Comparison of ENCODE assay signal across 29 cellular contexts in the genomic region with DNA sequence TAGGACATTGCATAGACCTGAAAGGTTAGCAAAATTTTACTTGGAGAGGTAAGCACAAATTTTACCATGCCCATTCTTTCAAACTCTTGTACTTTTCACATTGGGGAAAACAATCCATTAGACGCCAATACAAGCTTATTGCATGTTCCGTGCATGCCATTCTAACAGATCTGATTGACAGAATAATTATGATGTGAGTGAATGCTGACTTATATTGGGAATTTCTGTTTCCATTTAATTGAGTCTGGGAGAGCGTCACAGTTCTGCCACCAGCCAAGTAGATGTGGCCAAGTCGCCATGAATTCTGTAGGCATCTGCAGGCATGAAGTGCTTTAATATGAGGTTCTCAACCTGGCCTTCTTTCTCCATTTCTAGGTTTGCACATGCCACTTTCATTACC.
DNase-seq lines count a peak whose midpoint lies in the region; ATAC-seq and TF ChIP-seq lines count a peak whose summit lies in the region.
"Had no signal": no experiment of that assay in that cellular context is flagged by ENCODE, and none has a peak within 500 bp of the region (broad histone marks: within the 10 kb centered on the region; RNA-seq: fewer than 3 reads in every experiment).

No MANE protein-coding gene starts in this region.

- H4K20me1 ChIP-seq in neural cell (ENCODE audit: insufficient read depth), result no peaks in the 10 kb centered on the region
- H4K20me1 ChIP-seq: BLaER1; BLaER1 treated with 17β-estradiol and CSF1 and Interleukin-3, amounts not matched to agents 10 nM and 100 nM had no signal

- DNase-seq in foreskin keratinocyte, result no peak
- DNase-seq in GF-D8 (lab: John Stamatoyannopoulos, UW), result no peak
- no peak for DNase-seq in NCI-H1417 treated with DMSO at 0.1 percent for 48 hours (lab: John Stamatoyannopoulos, UW)
- DNase-seq: 8988T; ACHN; AML-193; BE2C; C1 segment of cervical spinal cord; Caco-2; Calu3; CD4-positive, alpha-beta memory T cell; CD4-positive, alpha-beta T cell; CD4-positive, CD25-positive, alpha-beta regulatory T cell; CD8-positive, alpha-beta memory T cell; CD8-positive, alpha-beta T cell; COR-L47; DMS 273 treated with DMSO at 0.1 percent for 48 hours; DMS153; DMS53; DMS79; DMS79 treated with DMSO at 0.1 percent for 48 hours; DND-41; EL had no signal

- ATAC-seq in foreskin keratinocyte, result no peak
- ATAC-seq: A549; CD8-positive, alpha-beta T cell had no signal

- H3K9me2 ChIP-seq in neural cell (ENCODE audit: insufficient read depth, low read length), result no peaks in the 10 kb centered on the region

- H3K27me3 ChIP-seq in foreskin keratinocyte (no peaks in the 10 kb centered on the region), neural cell (ENCODE audit: insufficient read depth, low read depth, low read length) (no peaks in the 10 kb centered on the region)
- H3K27me3 ChIP-seq: BE2C; BLaER1; BLaER1 treated with 17β-estradiol and CSF1 and Interleukin-3, amounts not matched to agents 10 nM and 100 nM had no signal

- peak overlapping the region; percentile 26 for H3K4me3 ChIP-seq in neural cell (ENCODE audit: low read length)
- H3K4me3 ChIP-seq: A549; BLaER1; BLaER1 treated with 17β-estradiol and CSF1 and Interleukin-3, amounts not matched to agents 10 nM and 100 nM had no signal

- TF ChIP-seq RAD21 in neural cell (conservative IDR thresholded peaks at IDR 0.05), result no peak

- H3K4me1 ChIP-seq in foreskin keratinocyte, result peaks cover 4% of the 10 kb centered on the region
- H3K4me1 ChIP-seq: A549; BE2C; BLaER1; BLaER1 treated with 17β-estradiol and CSF1 and Interleukin-3, amounts not matched to agents 10 nM and 100 nM; Caco-2 had no signal

- no peaks in the 10 kb centered on the region for H3K79me2 ChIP-seq in neural cell (replicated peaks; ENCODE audit: insufficient read depth, low read length)

- H3K9me3 ChIP-seq in neural cell (ENCODE audit: low read length), result no peaks in the 10 kb centered on the region
- H3K9me3 ChIP-seq: A549, BE2C, BLaER1, Caco-2 had no signal

- peak overlapping the region; percentile 21 for H3K27ac ChIP-seq in foreskin keratinocyte
- H3K27ac ChIP-seq in neural cell (ENCODE audit: low read length), result peak overlapping the region; percentile 52
- H3K27ac ChIP-seq: 22Rv1; A549; BLaER1; BLaER1 treated with 17β-estradiol and CSF1 and Interleukin-3, amounts not matched to agents 10 nM and 100 nM; C4-2B had no signal

- TF ChIP-seq CTCF in foreskin keratinocyte (conservative IDR thresholded peaks at IDR 0.05) (no peak), neural cell (IDR thresholded peaks at IDR 0.05; ENCODE audit: poor library complexity, severe bottlenecking) (no peak)

- no peak overlapping the region for H3K9ac ChIP-seq in neural cell (ENCODE audit: low read length)
- H3K9ac ChIP-seq: BLaER1; BLaER1 treated with 17β-estradiol and CSF1 and Interleukin-3, amounts not matched to agents 10 nM and 100 nM had no signal

- peak; percentile 81 for TF ChIP-seq EP300 in neural cell (conservative IDR thresholded peaks at IDR 0.05; ENCODE audit: poor library complexity, severe bottlenecking)

- H2AFZ ChIP-seq in neural cell (ENCODE audit: low read depth, low read length), result no peak overlapping the region

- no peak overlapping the region for H3K4me2 ChIP-seq in neural cell (ENCODE audit: low read length)
- H3K4me2 ChIP-seq: A549; BLaER1; BLaER1 treated with 17β-estradiol and CSF1 and Interleukin-3, amounts not matched to agents 10 nM and 100 nM had no signal

- H3F3A ChIP-seq in neural cell (ENCODE audit: insufficient read depth, low read length, poor library complexity, severe bottlenecking), result no peaks in the 10 kb centered on the region

- no peaks in the 10 kb centered on the region for H3K36me3 ChIP-seq in neural cell (ENCODE audit: insufficient read depth, low read length)
- H3K36me3 ChIP-seq: BE2C; BLaER1; BLaER1 treated with 17β-estradiol and CSF1 and Interleukin-3, amounts not matched to agents 10 nM and 100 nM had no signal

TF ChIP-seq in neural cell, 6 proteins besides CTCF, POLR2A, EP300 and RAD21:
- TF ChIP-seq, protein P1, sequence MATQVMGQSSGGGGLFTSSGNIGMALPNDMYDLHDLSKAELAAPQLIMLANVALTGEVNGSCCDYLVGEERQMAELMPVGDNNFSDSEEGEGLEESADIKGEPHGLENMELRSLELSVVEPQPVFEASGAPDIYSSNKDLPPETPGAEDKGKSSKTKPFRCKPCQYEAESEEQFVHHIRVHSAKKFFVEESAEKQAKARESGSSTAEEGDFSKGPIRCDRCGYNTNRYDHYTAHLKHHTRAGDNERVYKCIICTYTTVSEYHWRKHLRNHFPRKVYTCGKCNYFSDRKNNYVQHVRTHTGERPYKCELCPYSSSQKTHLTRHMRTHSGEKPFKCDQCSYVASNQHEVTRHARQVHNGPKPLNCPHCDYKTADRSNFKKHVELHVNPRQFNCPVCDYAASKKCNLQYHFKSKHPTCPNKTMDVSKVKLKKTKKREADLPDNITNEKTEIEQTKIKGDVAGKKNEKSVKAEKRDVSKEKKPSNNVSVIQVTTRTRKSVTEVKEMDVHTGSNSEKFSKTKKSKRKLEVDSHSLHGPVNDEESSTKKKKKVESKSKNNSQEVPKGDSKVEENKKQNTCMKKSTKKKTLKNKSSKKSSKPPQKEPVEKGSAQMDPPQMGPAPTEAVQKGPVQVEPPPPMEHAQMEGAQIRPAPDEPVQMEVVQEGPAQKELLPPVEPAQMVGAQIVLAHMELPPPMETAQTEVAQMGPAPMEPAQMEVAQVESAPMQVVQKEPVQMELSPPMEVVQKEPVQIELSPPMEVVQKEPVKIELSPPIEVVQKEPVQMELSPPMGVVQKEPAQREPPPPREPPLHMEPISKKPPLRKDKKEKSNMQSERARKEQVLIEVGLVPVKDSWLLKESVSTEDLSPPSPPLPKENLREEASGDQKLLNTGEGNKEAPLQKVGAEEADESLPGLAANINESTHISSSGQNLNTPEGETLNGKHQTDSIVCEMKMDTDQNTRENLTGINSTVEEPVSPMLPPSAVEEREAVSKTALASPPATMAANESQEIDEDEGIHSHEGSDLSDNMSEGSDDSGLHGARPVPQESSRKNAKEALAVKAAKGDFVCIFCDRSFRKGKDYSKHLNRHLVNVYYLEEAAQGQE (IDR thresholded peaks at IDR 0.05; ENCODE audit: borderline replicate concordance), result peak; percentile 73
- peak; percentile 53 for TF ChIP-seq POLR2AphosphoS5 (IDR thresholded peaks at IDR 0.05)
- TF ChIP-seq EZH2 (IDR thresholded peaks at IDR 0.05; ENCODE audit: borderline replicate concordance, insufficient read depth, low read length, poor library complexity, severe bottlenecking), result no peak
- no peak for TF ChIP-seq MXI1 (conservative IDR thresholded peaks at IDR 0.05; ENCODE audit: poor library complexity, severe bottlenecking)
